Comparison of ENCODE assay signal across 1 cellular context in the genomic region with DNA sequence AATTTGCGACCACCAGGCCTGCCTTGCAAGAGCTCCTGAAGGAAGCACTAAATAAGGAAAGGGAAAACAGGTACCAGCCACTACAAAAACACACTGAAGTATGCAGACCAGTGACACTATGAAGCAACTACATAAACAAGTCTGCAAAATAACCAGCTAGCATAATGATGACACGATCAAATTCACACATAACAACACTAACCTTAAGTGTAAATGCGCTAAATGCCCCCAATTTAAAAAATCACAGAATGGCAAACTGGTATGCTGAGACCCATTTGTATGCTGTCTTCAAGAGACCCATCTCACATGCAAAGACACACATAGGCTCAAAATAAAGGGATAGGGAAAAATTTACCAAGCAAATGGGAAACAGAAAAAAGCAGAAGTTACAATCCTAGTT.
TF ChIP-seq lines count a peak whose summit lies in the region.

No MANE protein-coding gene starts in this region.

TF ChIP-seq in GM12878, 131 proteins besides CTCF, POLR2A, EP300 and RAD21:
- TF ChIP-seq, protein P1, sequence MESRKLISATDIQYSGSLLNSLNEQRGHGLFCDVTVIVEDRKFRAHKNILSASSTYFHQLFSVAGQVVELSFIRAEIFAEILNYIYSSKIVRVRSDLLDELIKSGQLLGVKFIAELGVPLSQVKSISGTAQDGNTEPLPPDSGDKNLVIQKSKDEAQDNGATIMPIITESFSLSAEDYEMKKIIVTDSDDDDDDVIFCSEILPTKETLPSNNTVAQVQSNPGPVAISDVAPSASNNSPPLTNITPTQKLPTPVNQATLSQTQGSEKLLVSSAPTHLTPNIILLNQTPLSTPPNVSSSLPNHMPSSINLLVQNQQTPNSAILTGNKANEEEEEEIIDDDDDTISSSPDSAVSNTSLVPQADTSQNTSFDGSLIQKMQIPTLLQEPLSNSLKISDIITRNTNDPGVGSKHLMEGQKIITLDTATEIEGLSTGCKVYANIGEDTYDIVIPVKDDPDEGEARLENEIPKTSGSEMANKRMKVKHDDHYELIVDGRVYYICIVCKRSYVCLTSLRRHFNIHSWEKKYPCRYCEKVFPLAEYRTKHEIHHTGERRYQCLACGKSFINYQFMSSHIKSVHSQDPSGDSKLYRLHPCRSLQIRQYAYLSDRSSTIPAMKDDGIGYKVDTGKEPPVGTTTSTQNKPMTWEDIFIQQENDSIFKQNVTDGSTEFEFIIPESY (IDR thresholded peaks at IDR 0.05): peak; percentile 66; the same call in 1 of the 2 replicates
